8 cellular contexts compared by ENCODE assay signal in the genomic region with DNA sequence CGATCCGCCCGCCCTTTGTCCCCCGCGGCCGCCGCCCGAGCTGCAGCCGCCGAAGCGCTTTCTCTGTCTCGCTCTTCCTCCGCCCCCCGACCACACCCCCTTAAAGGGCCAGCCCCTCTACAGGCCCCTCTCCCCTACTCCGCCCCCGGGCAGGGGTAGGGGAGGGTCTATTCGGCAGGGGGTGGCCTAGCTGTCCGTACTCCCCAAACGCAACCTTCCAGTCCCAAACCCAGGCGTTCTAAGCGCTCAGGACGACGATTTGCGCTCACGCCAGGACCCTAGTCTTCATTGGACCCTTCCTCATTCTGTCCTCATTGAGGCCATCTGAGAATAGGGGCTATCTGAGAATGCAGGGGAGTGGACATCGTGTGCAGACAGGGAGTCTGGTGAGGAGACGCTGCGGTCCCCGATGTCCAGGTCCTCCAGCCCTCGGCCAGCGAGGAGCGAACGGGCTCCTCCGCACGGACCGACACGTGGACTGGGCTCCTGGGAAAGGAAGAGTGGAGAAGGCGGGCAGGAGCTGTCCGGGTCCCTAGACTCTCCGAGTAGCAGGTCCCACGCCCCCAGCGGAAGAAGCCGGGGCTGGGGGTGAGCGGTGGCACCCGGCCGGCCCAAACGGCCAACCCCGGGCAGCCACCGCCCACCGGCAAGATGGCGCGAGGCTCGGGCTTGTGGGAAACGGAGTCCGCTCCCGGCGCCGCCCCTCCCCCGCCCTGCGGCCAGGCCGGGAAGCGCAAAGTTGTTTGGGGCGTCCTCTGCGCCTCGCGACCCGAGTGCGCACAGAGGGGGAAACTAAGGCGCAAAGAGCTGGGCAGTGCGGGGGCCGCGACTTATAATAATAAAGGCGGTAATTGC. TPM values are rescaled to one million over a fixed set of nuclear protein-coding genes. Genes with fewer than 3 reads are reported as not detected.
DNase-seq lines count a peak whose midpoint lies in the region; ATAC-seq and TF ChIP-seq lines count a peak whose summit lies in the region.

A gene with protein sequence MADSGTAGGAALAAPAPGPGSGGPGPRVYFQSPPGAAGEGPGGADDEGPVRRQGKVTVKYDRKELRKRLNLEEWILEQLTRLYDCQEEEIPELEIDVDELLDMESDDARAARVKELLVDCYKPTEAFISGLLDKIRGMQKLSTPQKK (minus strand): TSS at position 70 of the 855 bp plus-strand sequence. CDS start 270 bp downstream, outside the sequence.

- WGBS in smooth muscle cell (ENCODE audit: low lambda C conversion rate) = 1% methylated on average over 43 of the region's 73 CpGs

- H3K4me3 ChIP-seq in smooth muscle cell = peak within 1 kb of the TSS; percentile 63

- peak within 1 kb of the TSS; percentile 92 for H3K4me2 ChIP-seq in smooth muscle cell

- ATAC-seq in HG03025 (IDR thresholded peaks at IDR 0.05; ENCODE audit: low FRiP score, unreplicated experiment) (peak; percentile 37), GM21526 (IDR thresholded peaks at IDR 0.05; ENCODE audit: low FRiP score, unreplicated experiment) (no peak)
- ATAC-seq in central memory CD8-positive, alpha-beta T cell (replicated peaks; ENCODE audit: extremely low read depth, poor library complexity, severe bottlenecking) = peak; percentile 52

- H3K27ac ChIP-seq in smooth muscle cell (ENCODE audit: low read depth) = peak within 1 kb of the TSS; percentile 87

- H3K36me3 Mint-ChIP-seq in central memory CD8-positive, alpha-beta T cell (ENCODE audit: insufficient read depth) = peaks cover 17% of the 10 kb centered on the region

- H3K27me3 ChIP-seq in smooth muscle cell (ENCODE audit: low read depth) = no peaks in the 10 kb centered on the region

- H3K4me1 Mint-ChIP-seq in central memory CD8-positive, alpha-beta T cell = peaks cover 47% of the 10 kb centered on the region

- peak within 1 kb of the TSS; percentile 59 for H2AFZ ChIP-seq in smooth muscle cell (ENCODE audit: low read depth)

- DNase-seq in EL (peak; percentile 86), NCI-H446 treated with DMSO at 0.1 percent for 48 hours (lab: John Stamatoyannopoulos, UW) (peak; percentile 75), iris pigment epithelial cell (ENCODE audit: low read depth) (peak; percentile 88), smooth muscle cell (lab: John Stamatoyannopoulos, UW; ENCODE audit: unreplicated experiment) (peak; percentile 72)
- DNase-seq in activated CD4-positive, CD25-positive, alpha-beta regulatory T cell treated with anti-CD3 and anti-CD28 coated beads, Interleukin-2, amount 50 U/mL, for 16 hours (ENCODE audit: low read depth, low spot score) = peak; percentile 50
- DNase-seq in central memory CD8-positive, alpha-beta T cell (ENCODE audit: low spot score in 2 of 2) = peak; percentile 53 to 56

- peaks cover 25% of the 10 kb centered on the region for H3K79me2 ChIP-seq in smooth muscle cell (ENCODE audit: low read depth)

- peaks cover 25% of the 10 kb centered on the region for H3K4me1 ChIP-seq in smooth muscle cell (ENCODE audit: low read depth)

- peak within 1 kb of the TSS; percentile 80 for H3K9ac ChIP-seq in smooth muscle cell (ENCODE audit: low read depth)

- no peaks in the 10 kb centered on the region for H3K27me3 Mint-ChIP-seq in central memory CD8-positive, alpha-beta T cell

- TF ChIP-seq CTCF in smooth muscle cell (IDR thresholded peaks at IDR 0.05; ENCODE audit: borderline replicate concordance, insufficient read depth, poor library complexity, severe bottlenecking) = no peak

- H3K9me3 Mint-ChIP-seq in central memory CD8-positive, alpha-beta T cell = no peaks in the 10 kb centered on the region

- H3K4me3 Mint-ChIP-seq in central memory CD8-positive, alpha-beta T cell = peak within 1 kb of the TSS; percentile 83

- peaks cover 28% of the 10 kb centered on the region for H4K20me1 ChIP-seq in smooth muscle cell (ENCODE audit: low read depth)

- no peaks in the 10 kb centered on the region for H3K9me3 ChIP-seq in smooth muscle cell (replicated peaks; ENCODE audit: low read depth)

- H3K27ac Mint-ChIP-seq in central memory CD8-positive, alpha-beta T cell (ENCODE audit: low read depth) = peak within 1 kb of the TSS; percentile 93

- H3F3A ChIP-seq in smooth muscle cell (ENCODE audit: low read depth) = peaks cover 7% of the 10 kb centered on the region

- no peaks in the 10 kb centered on the region for H3K36me3 ChIP-seq in smooth muscle cell (ENCODE audit: low read depth)

RNA-seq across cellular contexts. Expression of the gene that starts here (rescaled TPM):
- total RNA-seq in smooth muscle cell = 213 and 242 TPM in 2 replicates
- 530 and 589 TPM in 2 replicates for polyA plus RNA-seq in smooth muscle cell
